In the genomic region with DNA sequence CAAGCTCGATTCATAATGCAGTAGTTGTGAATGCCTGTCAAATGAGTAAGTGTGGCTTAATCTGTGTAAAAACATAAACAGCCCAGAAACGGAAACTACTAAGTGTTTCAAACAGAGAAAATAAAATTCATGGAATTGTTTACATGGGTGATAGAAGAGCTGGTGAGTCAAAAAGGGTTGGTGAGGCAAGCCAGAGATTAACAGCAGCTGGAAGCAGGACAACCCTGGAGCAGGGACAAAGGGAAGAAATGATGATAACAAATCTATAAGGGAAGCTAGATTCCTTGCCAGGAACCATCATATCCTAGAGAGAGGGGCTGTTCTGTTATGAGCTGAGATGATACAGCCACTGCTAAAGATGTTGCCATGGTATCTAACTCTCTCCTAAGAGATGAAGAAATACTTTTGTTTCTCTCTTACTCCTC, we compare ENCODE assay signal across 15 cellular contexts. TPM values are rescaled to one million over a fixed set of nuclear protein-coding genes. Genes with fewer than 3 reads are reported as not detected.
DNase-seq lines count a peak whose midpoint lies in the region; ATAC-seq, FAIRE-seq and TF ChIP-seq lines count a peak whose summit lies in the region.
"Had no signal": no experiment of that assay in that cellular context is flagged by ENCODE, and none has a peak within 500 bp of the region (broad histone marks: within the 10 kb centered on the region; RNA-seq: fewer than 3 reads in every experiment).

No MANE protein-coding gene starts in this region.

- DNase-seq in ELF-1 (ENCODE audit: low read depth, low spot score) (peak; percentile 13), fibroblast of the conjunctiva (ENCODE audit: low read depth) (peak; percentile 65), pulmonary artery endothelial cell (ENCODE audit: low read depth, low spot score) (peak; percentile 93), GM12891 (ENCODE audit: insufficient read length, low spot score) (no peak), germinal center (ENCODE audit: low spot score) (no peak), islet precursor cell (no peak)
- DNase-seq: body of pancreas, NCI-H1092 treated with DMSO at 0.1 percent for 48 hours, nephron progenitor cell, upper lobe of right lung had no signal

- no peak for FAIRE-seq in GM12891 (lab: Jason Lieb, UNC)

- no peak for TF ChIP-seq POLR2A in GM12891 (IDR thresholded peaks at IDR 0.05; ENCODE audit: low read depth, low read length)

- ATAC-seq in SK-N-SH treated with all-trans-retinoic acid at 6 μM for 48 hours (peak; percentile 78), GM19395 (IDR thresholded peaks at IDR 0.05; ENCODE audit: unreplicated experiment) (no peak)
- ATAC-seq: body of pancreas, HCT116, upper lobe of right lung had no signal

TF ChIP-seq in SK-N-SH treated with all-trans-retinoic acid at 6 μM for 48 hours, 23 proteins besides CTCF, POLR2A, EP300 and RAD21:
- TF ChIP-seq ZFP3 (CRISPR knock-in tag; IDR thresholded peaks at IDR 0.05) (no peak), OSR1 (CRISPR knock-in tag; IDR thresholded peaks at IDR 0.05) (no peak), ZFP30 (CRISPR knock-in tag; IDR thresholded peaks at IDR 0.05) (no peak), ISL1 (CRISPR knock-in tag; IDR thresholded peaks at IDR 0.05) (no peak; the same call in 1 of the 2 replicates)
- TF ChIP-seq, protein P1, sequence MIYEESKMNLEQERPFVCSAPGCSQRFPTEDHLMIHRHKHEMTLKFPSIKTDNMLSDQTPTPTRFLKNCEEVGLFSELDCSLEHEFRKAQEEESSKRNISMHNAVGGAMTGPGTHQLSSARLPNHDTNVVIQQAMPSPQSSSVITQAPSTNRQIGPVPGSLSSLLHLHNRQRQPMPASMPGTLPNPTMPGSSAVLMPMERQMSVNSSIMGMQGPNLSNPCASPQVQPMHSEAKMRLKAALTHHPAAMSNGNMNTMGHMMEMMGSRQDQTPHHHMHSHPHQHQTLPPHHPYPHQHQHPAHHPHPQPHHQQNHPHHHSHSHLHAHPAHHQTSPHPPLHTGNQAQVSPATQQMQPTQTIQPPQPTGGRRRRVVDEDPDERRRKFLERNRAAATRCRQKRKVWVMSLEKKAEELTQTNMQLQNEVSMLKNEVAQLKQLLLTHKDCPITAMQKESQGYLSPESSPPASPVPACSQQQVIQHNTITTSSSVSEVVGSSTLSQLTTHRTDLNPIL (CRISPR knock-in tag; IDR thresholded peaks at IDR 0.05; ENCODE audit: low read depth): no peak

TF ChIP-seq in GM12891, 5 proteins besides CTCF, POLR2A, EP300 and RAD21:
- TF ChIP-seq PAX5 (IDR thresholded peaks at IDR 0.05; ENCODE audit: insufficient read depth, low read length, severe bottlenecking) (no peak), POU2F2 (IDR thresholded peaks at IDR 0.05; ENCODE audit: low read depth, low read length) (no peak), SPI1 (IDR thresholded peaks at IDR 0.05; ENCODE audit: low read depth, low read length) (no peak), TAF1 (IDR thresholded peaks at IDR 0.05; ENCODE audit: low read depth, low read length) (no peak), POLR2AphosphoS5 (IDR thresholded peaks at IDR 0.05; ENCODE audit: low read depth, low read length) (no peak)

RNA-seq across cellular contexts. Expression of a gene that starts 18.0 kb away (rescaled TPM):
- 0.07 TPM in 1 of 2 replicates, not detected in the other for total RNA-seq in pulmonary artery endothelial cell
- polyA plus RNA-seq in GM12891 (2012; ENCODE audit: low read depth, missing spikeins): not detected
- total RNA-seq: activated CD8-positive, alpha-beta memory T cell treated with anti-CD3 and anti-CD28 coated beads for 36 hours; T-helper 2 cell treated with Interferon-gamma antibody and Interleukin-4, amounts not matched to agents 100 ng/mL and 5 ng/mL, for 36 hours had no signal

Comparison
In these comparisons a context has a peak if more than half of its experiments do, and no peak if none do; other contexts are left out.
1. DNase-seq: peak in ELF-1 (single experiment), fibroblast of the conjunctiva (single experiment) and pulmonary artery endothelial cell (single experiment); none in GM12891 (single experiment), germinal center (single experiment) and islet precursor cell (single experiment).